In the genomic region with DNA sequence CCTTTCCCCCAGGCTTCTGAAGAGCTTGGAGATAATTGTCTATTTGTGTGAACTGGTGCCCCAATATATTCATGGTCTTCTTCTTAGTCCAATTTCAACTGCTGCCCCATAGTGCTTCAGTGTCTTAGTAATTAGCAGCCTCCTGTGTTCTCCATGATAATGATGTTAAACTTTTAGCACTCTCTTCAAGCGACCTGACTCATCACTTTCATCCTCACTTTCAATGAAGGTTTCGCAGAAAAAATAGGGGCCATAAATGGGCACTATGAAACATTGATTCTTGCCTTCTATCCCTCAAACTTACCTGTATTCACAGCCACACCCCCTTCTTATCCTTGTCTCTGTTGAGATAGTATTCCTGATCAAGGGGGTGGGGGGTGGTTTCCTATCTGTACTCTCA, we compare ENCODE assay signal across 3 cellular contexts.
A peak's percentile ranks its signal among the peaks of the same experiment; 100 is the strongest.
TF ChIP-seq lines count a peak whose summit lies in the region.

No MANE protein-coding gene starts in this region.

TF ChIP-seq in HepG2, 621 proteins besides CTCF, POLR2A, EP300 and RAD21:
- TF ChIP-seq JDP2 (CRISPR knock-in tag; IDR thresholded peaks at IDR 0.05; ENCODE audit: borderline replicate concordance) (no peak), GTF2F1 (IDR thresholded peaks at IDR 0.05; ENCODE audit: low read length) (no peak), MAFK (conservative IDR thresholded peaks at IDR 0.05 in 1 of 2, IDR thresholded peaks at IDR 0.05 in 1 of 2; ENCODE audit: low read length in 2 of 2) (peak; percentile 22 to 45; a peak in 1 of 4 replicates), ADNP (CRISPR knock-in tag; IDR thresholded peaks at IDR 0.05) (no peak), GRHL1 (CRISPR knock-in tag; conservative IDR thresholded peaks at IDR 0.05) (no peak), NR2C2 (CRISPR knock-in tag; IDR thresholded peaks at IDR 0.05; ENCODE audit: borderline replicate concordance) (no peak)
TF ChIP-seq in HepG2: peak in this region for 1.

TF ChIP-seq in IMR-90, 13 proteins besides CTCF, POLR2A, EP300 and RAD21:
- no peak for TF ChIP-seq SMC3 (IDR thresholded peaks at IDR 0.05; ENCODE audit: low read depth, low read length)
- no peak for TF ChIP-seq MAZ (IDR thresholded peaks at IDR 0.05; ENCODE audit: borderline replicate concordance, low read depth, low read length)
- TF ChIP-seq BHLHE40 (IDR thresholded peaks at IDR 0.05; ENCODE audit: low read depth, low read length) = no peak
- 0 out of 2 replicates have a peak, but pooled peaks have one; percentile 8 for TF ChIP-seq MAFK (IDR thresholded peaks at IDR 0.05; ENCODE audit: low read depth, low read length)

TF ChIP-seq in K562, 482 proteins besides CTCF, POLR2A, EP300 and RAD21:
- TF ChIP-seq ZNF316 (IDR thresholded peaks at IDR 0.05) (peak; percentile 51; the same call in 1 of the 2 replicates), HDAC2 (IDR thresholded peaks at IDR 0.05) (no peak)
TF ChIP-seq in K562: peak in this region for 1.
